In genomic region chr9:6055213-6055612, GRCh38 we compare ENCODE assay signal across 1 cellular context.
TF ChIP-seq lines count a peak whose summit lies in the region.

No MANE protein-coding gene starts in this region.

TF ChIP-seq in K562, 482 proteins besides CTCF, POLR2A, EP300 and RAD21 (continued from another document):
- TF ChIP-seq THAP12 (CRISPR knock-in tag; IDR thresholded peaks at IDR 0.05) (no peak), ZNF146 (CRISPR knock-in tag; IDR thresholded peaks at IDR 0.05; ENCODE audit: unreplicated experiment) (no peak), PBX2 (CRISPR knock-in tag; IDR thresholded peaks at IDR 0.05; ENCODE audit: low read depth) (no peak), PBX2 (tag; conservative IDR thresholded peaks at IDR 0.05; ENCODE audit: low read depth) (no peak), THRB (CRISPR knock-in tag; conservative IDR thresholded peaks at IDR 0.05) (no peak), CEBPB (tag; IDR thresholded peaks at IDR 0.05) (peak; percentile 73), SMC3 (conservative IDR thresholded peaks at IDR 0.05; ENCODE audit: insufficient read depth, low read depth, low read length) (peak; percentile 29; the same call in 1 of the 2 replicates), ZNF436 (CRISPR knock-in tag; IDR thresholded peaks at IDR 0.05) (no peak)
